Comparison of ENCODE assay signal across 8 cellular contexts in genomic region chr20:48921883-48922867, GRCh38. TPM values are rescaled to one million over a fixed set of nuclear protein-coding genes. Genes with fewer than 3 reads are reported as not detected.
A peak's percentile ranks its signal among the peaks of the same experiment; 100 is the strongest.
DNase-seq lines count a peak whose midpoint lies in the region; ATAC-seq and TF ChIP-seq lines count a peak whose summit lies in the region.

No MANE protein-coding gene starts in this region.

- peak overlapping the region; percentile 66 to 99 (median 90) for H3K4me3 ChIP-seq in heart left ventricle
- H3K4me3 ChIP-seq in psoas muscle: peak overlapping the region; percentile 77

- peak; percentile 48 to 70 for DNase-seq in NCI-H524 (lab: John Stamatoyannopoulos, UW)
- no peak for DNase-seq in NCI-H524 treated with DMSO at 0.1 percent for 48 hours (lab: John Stamatoyannopoulos, UW)
- DNase-seq in HCEC 1CT: peak; percentile 72
- DNase-seq in activated naive CD4-positive, alpha-beta T cell treated with anti-CD3 and anti-CD28 coated beads, Interleukin-2, amount 50 U/mL, for 72 hours (ENCODE audit: low spot score in 2 of 2): no peak
- peak in 4 of 5 donors; percentile 51 to 75 (median 72) for DNase-seq in heart left ventricle
- peak in 1 of 2 donors; percentile 55 for DNase-seq in psoas muscle
- DNase-seq in middle frontal gyrus (ENCODE audit: extremely low spot score, low spot score): no peak

- no peaks in the 10 kb centered on the region for H3K36me3 ChIP-seq in heart left ventricle
- H3K36me3 ChIP-seq in psoas muscle (ENCODE audit: insufficient read depth in 1 of 2, low read depth in 1 of 2): no peaks in the 10 kb centered on the region

- no peaks in the 10 kb centered on the region for H3K27me3 ChIP-seq in heart left ventricle
- no peaks in the 10 kb centered on the region for H3K27me3 ChIP-seq in psoas muscle (ENCODE audit: insufficient read depth in 3 of 3, low read length in 2 of 3)

- WGBS in heart left ventricle, 4 donors: 9 to 11% (median 9%) methylated on average over 29 to 35 of the region's 35 CpGs
- WGBS in psoas muscle, 3 donors: 10 to 11% (median 11%) methylated on average over 33 to 35 of the region's 35 CpGs

- H3K27ac ChIP-seq in heart left ventricle (peak overlapping the region; percentile 90 to 99 (median 94)), psoas muscle (peak overlapping the region; percentile 95)

- peak; percentile 42 to 62 for ATAC-seq in activated naive CD4-positive, alpha-beta T cell treated with anti-CD3 and anti-CD28 coated beads, Interleukin-2, amount 50 U/mL, for 72 hours
- ATAC-seq in heart left ventricle (peak; percentile 42 to 78 (median 64)), psoas muscle (peak; percentile 54 to 71 (median 66))

- H3K4me1 ChIP-seq in heart left ventricle (peaks cover 0 to 56% (median 36%) of the 10 kb centered on the region in 12 donors), psoas muscle (peaks cover 39% of the 10 kb centered on the region)

- no peak for TF ChIP-seq POLR2A in heart left ventricle (IDR thresholded peaks at IDR 0.05)

- peak; percentile 9; the same call in 1 of the 2 replicates for TF ChIP-seq CTCF in LNCAP (IDR thresholded peaks at IDR 0.05)
- no peak for TF ChIP-seq CTCF in heart left ventricle (IDR thresholded peaks at IDR 0.05)
- no peak for TF ChIP-seq CTCF in psoas muscle (IDR thresholded peaks at IDR 0.05)

- H3K27ac Mint-ChIP-seq in activated naive CD4-positive, alpha-beta T cell treated with anti-CD3 and anti-CD28 coated beads, Interleukin-2, amount 50 U/mL, for 72 hours: peak overlapping the region; percentile 97 to 99

- peaks cover 13 to 14% of the 10 kb centered on the region in 2 donors for H3K36me3 Mint-ChIP-seq in activated naive CD4-positive, alpha-beta T cell treated with anti-CD3 and anti-CD28 coated beads, Interleukin-2, amount 50 U/mL, for 72 hours

- peaks cover 0 to 5% of the 10 kb centered on the region in 2 donors for H3K9me3 Mint-ChIP-seq in activated naive CD4-positive, alpha-beta T cell treated with anti-CD3 and anti-CD28 coated beads, Interleukin-2, amount 50 U/mL, for 72 hours

- intact Hi-C loops in heart left ventricle (cut with DNase I) (no loop called here), psoas muscle (cut with DNase I) (no loop called here)

- H3K9me3 ChIP-seq in heart left ventricle: no peaks in the 10 kb centered on the region
- no peaks in the 10 kb centered on the region for H3K9me3 ChIP-seq in psoas muscle

RNA-seq across cellular contexts. Expression of gene ARFGEF2, which starts 0.7 kb away (rescaled TPM):
- total RNA-seq in activated naive CD4-positive, alpha-beta T cell treated with anti-CD3 and anti-CD28 coated beads, Interleukin-2, amount 50 U/mL, for 72 hours: 10 to 100 TPM; 23.6 to 24.7 TPM
- total RNA-seq in heart left ventricle (10 to 100 TPM; 32.6 to 52.7 (median 42.6) TPM), psoas muscle (10 to 100 TPM; 21.3 to 36.1 (median 23.4) TPM)
- polyA plus RNA-seq in heart left ventricle (10 to 100 TPM in 1 of 2 donors, 1 to 10 TPM in 1; 7.5 to 16.5 TPM), psoas muscle (10 to 100 TPM in 2 of 3 donors, 1 to 10 TPM in 1; 7.8 to 23.7 (median 12.5) TPM)

Comparison
In these comparisons a context has a peak if more than half of its experiments do, and no peak if none do; other contexts are left out.
1. DNase-seq: peak in NCI-H524 (2 of 2), HCEC 1CT (single experiment) and heart left ventricle (4 of 5); none in NCI-H524 treated with DMSO at 0.1 percent for 48 hours (single experiment), activated naive CD4-positive, alpha-beta T cell treated with anti-CD3 and anti-CD28 coated beads, Interleukin-2, amount 50 U/mL, for 72 hours (0 of 2) and middle frontal gyrus (single experiment).
2. Peak in every context shown above with its lines, with median percentiles within 50 percentile points of each other: ATAC-seq.